In genomic region chr5:148967783-148968182, GRCh38 we compare ENCODE assay signal across 27 cellular contexts.
DNase-seq lines count a peak whose midpoint lies in the region; ATAC-seq, FAIRE-seq and TF ChIP-seq lines count a peak whose summit lies in the region.
"Had no signal": no experiment of that assay in that cellular context is flagged by ENCODE, and none has a peak within 500 bp of the region (broad histone marks: within the 10 kb centered on the region; RNA-seq: fewer than 3 reads in every experiment).

No MANE protein-coding gene starts in this region.

- in situ Hi-C loops in GM13977 (cut with MboI; ENCODE audit: low pct_unique_long_range_greater_than_20kb, low sequenced_read_pairs, unreplicated experiment), result no loop called here

- FAIRE-seq in astrocyte (lab: Jason Lieb, UNC), result no peak
- FAIRE-seq: GM19239 had no signal

- H3K36me3 ChIP-seq in astrocyte (ENCODE audit: insufficient read depth, low read length) (no peaks in the 10 kb centered on the region), psoas muscle (ENCODE audit: insufficient read depth in 1 of 2, low read depth in 1 of 2) (no peaks in the 10 kb centered on the region)
- H3K36me3 ChIP-seq: neutrophil had no signal

- no peaks in the 10 kb centered on the region for H4K20me1 ChIP-seq in astrocyte (ENCODE audit: insufficient read depth, low read length)

- no peaks in the 10 kb centered on the region for H3K36me3 Mint-ChIP-seq in astrocyte (ENCODE audit: low read depth, unreplicated experiment)
- H3K36me3 Mint-ChIP-seq: activated naive CD4-positive, alpha-beta T cell treated with anti-CD3 and anti-CD28 coated beads, Interleukin-2, amount 10 ng/mL, durations not matched to agents 7 days and 5 days; type B pancreatic cell had no signal

- H3K27ac Mint-ChIP-seq in astrocyte (ENCODE audit: unreplicated experiment), result peak overlapping the region; percentile 85
- H3K27ac Mint-ChIP-seq: activated B cell treated with CpG ODN at 0.5 μM for 24 hours; activated CD8-positive, alpha-beta T cell treated with anti-CD3 and anti-CD28 coated beads, Interleukin-2, amount 10 ng/mL, durations not matched to agents 7 days and 5 days; activated naive CD4-positive, alpha-beta T cell treated with anti-CD3 and anti-CD28 coated beads, Interleukin-2, amount 10 ng/mL, durations not matched to agents 7 days and 5 days; type B pancreatic cell had no signal

- no peaks in the 10 kb centered on the region for H3K9me3 Mint-ChIP-seq in astrocyte (ENCODE audit: unreplicated experiment)
- H3K9me3 Mint-ChIP-seq: activated B cell treated with CpG ODN at 0.5 μM for 24 hours; activated T-cell treated with anti-CD3 and anti-CD28 coated beads, Interleukin-2, amount 50 U/mL, for 4 hours; H9; type B pancreatic cell had no signal

- ATAC-seq in left colon, result peak; percentile 94
- no peak for ATAC-seq in psoas muscle
- no peak for ATAC-seq in HG02588 (IDR thresholded peaks at IDR 0.05; ENCODE audit: unreplicated experiment)
- ATAC-seq: activated CD8-positive, alpha-beta T cell treated with anti-CD3 and anti-CD28 coated beads, Interleukin-2, amount 10 ng/mL, durations not matched to agents 7 days and 5 days; activated T-cell treated with anti-CD3 and anti-CD28 coated beads, Interleukin-2, amount 50 U/mL, for 4 hours; stimulated activated naive CD8-positive, alpha-beta T cell treated with anti-CD3 and anti-CD28 coated beads, Interleukin-15, Interleukin-2, amounts not matched to agents 100 U/mL and 50 U/mL, for 24 hours had no signal

- H3K9me3 ChIP-seq in astrocyte (ENCODE audit: insufficient read depth, low read depth, low read length), result no peaks in the 10 kb centered on the region
- no peaks in the 10 kb centered on the region for H3K9me3 ChIP-seq in psoas muscle
- H3K9me3 ChIP-seq: neutrophil, SK-N-SH had no signal

- no peak overlapping the region for H2AFZ ChIP-seq in astrocyte (ENCODE audit: low read depth, low read length)

- peak overlapping the region; percentile 86 for H3K27ac ChIP-seq in 22Rv1
- no peak overlapping the region for H3K27ac ChIP-seq in astrocyte (ENCODE audit: low read depth, low read length)
- H3K27ac ChIP-seq in psoas muscle, result peak overlapping the region; percentile 62
- H3K27ac ChIP-seq: C4-2B, neutrophil had no signal

- H3K27me3 Mint-ChIP-seq in astrocyte (ENCODE audit: low read depth, unreplicated experiment), result no peaks in the 10 kb centered on the region
- H3K27me3 Mint-ChIP-seq: type B pancreatic cell had no signal

- no peak for DNase-seq in astrocyte (ENCODE audit: low read depth)
- peak in 1 of 2 donors; percentile 27 for DNase-seq in left colon
- no peak for DNase-seq in psoas muscle
- DNase-seq in COLO668 (lab: John Stamatoyannopoulos, UW; ENCODE audit: unreplicated experiment), result no peak
- DNase-seq in GM13977 (ENCODE audit: low spot score), result no peak
- no peak for DNase-seq in NK-92 treated with Interleukin-12 subunit alpha and Interleukin-12 subunit beta, amount 100 ng/mL, for 24 hours (lab: John Stamatoyannopoulos, UW)
- DNase-seq: activated B cell treated with CpG ODN at 0.5 μM for 24 hours; activated CD8-positive, alpha-beta T cell treated with anti-CD3 and anti-CD28 coated beads, Interleukin-2, amount 10 ng/mL, durations not matched to agents 7 days and 5 days; activated naive CD4-positive, alpha-beta T cell treated with anti-CD3 and anti-CD28 coated beads, Interleukin-2, amount 10 ng/mL, durations not matched to agents 7 days and 5 days; activated T-cell treated with anti-CD3 and anti-CD28 coated beads, Interleukin-2, amount 50 U/mL, for 4 hours; aorta; DMS 273 treated with DMSO at 0.1 percent for 48 hours; GDM1; H9; hypothalamus; islet precursor cell; NCI-H1417; NCI-H774; SK-N-SH; stimulated activated CD4-positive, alpha-beta T cell treated with anti-CD3 and anti-CD28 coated beads, Interleukin-2, amount 100 ng/mL, for 24 hours; stimulated activated naive CD8-positive, alpha-beta T cell treated with anti-CD3 and anti-CD28 coated beads, Interleukin-15, Interleukin-2, amounts not matched to agents 100 U/mL and 50 U/mL, for 24 hours had no signal

- H3K4me3 Mint-ChIP-seq in astrocyte (ENCODE audit: unreplicated experiment), result no peak overlapping the region
- H3K4me3 Mint-ChIP-seq: activated B cell treated with CpG ODN at 0.5 μM for 24 hours; activated CD8-positive, alpha-beta T cell treated with anti-CD3 and anti-CD28 coated beads, Interleukin-2, amount 10 ng/mL, durations not matched to agents 7 days and 5 days; activated naive CD4-positive, alpha-beta T cell treated with anti-CD3 and anti-CD28 coated beads, Interleukin-2, amount 10 ng/mL, durations not matched to agents 7 days and 5 days; activated T-cell treated with anti-CD3 and anti-CD28 coated beads, Interleukin-2, amount 50 U/mL, for 4 hours; H9; type B pancreatic cell had no signal

- peaks cover 22% of the 10 kb centered on the region for H3K4me1 ChIP-seq in astrocyte (ENCODE audit: insufficient read depth, low read length)
- H3K4me1 ChIP-seq in psoas muscle, result peaks cover 62% of the 10 kb centered on the region

- H3K4me3 ChIP-seq in astrocyte (ENCODE audit: insufficient read depth, low read depth, low read length) (no peak overlapping the region), psoas muscle (no peak overlapping the region)

- 36 to 63% (median 49%) methylated on average over 4 of the region's 4 CpGs for WGBS in psoas muscle, 3 donors

- no peak overlapping the region for H3K9ac ChIP-seq in astrocyte (ENCODE audit: low read length)

- intact Hi-C loops in left colon (cut with DNase I, micrococcal nuclease) (no loop called here), psoas muscle (cut with DNase I) (loop anchor here in 1 of 2 donors (5.0 kb wide), 1 partner anchor 140 kb away; the partner anchor contains the start of gene ADRB2)

- H3K4me1 Mint-ChIP-seq in astrocyte (ENCODE audit: low read depth, unreplicated experiment), result peaks cover 35% of the 10 kb centered on the region

- TF ChIP-seq CTCF in 22Rv1 (IDR thresholded peaks at IDR 0.05), result no peak
- TF ChIP-seq CTCF in astrocyte (IDR thresholded peaks at IDR 0.05; ENCODE audit: insufficient read depth, low read depth, low read length), result no peak
- TF ChIP-seq CTCF in psoas muscle (IDR thresholded peaks at IDR 0.05), result no peak
- no peak for TF ChIP-seq CTCF in GM13977 (IDR thresholded peaks at IDR 0.05; ENCODE audit: extremely low read depth, insufficient read depth, missing control alignments)

- peaks cover 3% of the 10 kb centered on the region for H3K27me3 ChIP-seq in astrocyte (ENCODE audit: insufficient read depth, low read length)
- no peaks in the 10 kb centered on the region for H3K27me3 ChIP-seq in psoas muscle (ENCODE audit: insufficient read depth in 3 of 3, low read length in 2 of 3)
- H3K27me3 ChIP-seq: neutrophil had no signal

- no peak overlapping the region for H3K4me2 ChIP-seq in astrocyte (ENCODE audit: low read length)
- H3K4me2 ChIP-seq: SK-N-SH had no signal

- no peaks in the 10 kb centered on the region for H3K79me2 ChIP-seq in astrocyte (ENCODE audit: insufficient read depth, low read length)
